Comparison of ENCODE assay signal across 1 cellular context in genomic region chr20:51195419-51195901, GRCh38.
TF ChIP-seq lines count a peak whose summit lies in the region.

No MANE protein-coding gene starts in this region.

TF ChIP-seq in H1, 55 proteins besides CTCF, POLR2A, EP300 and RAD21:
- TF ChIP-seq CHD7 (IDR thresholded peaks at IDR 0.05; ENCODE audit: insufficient replicate concordance, low read length) (no peak), SIX5 (IDR thresholded peaks at IDR 0.05; ENCODE audit: low read depth, low read length) (no peak)
